1 cellular context compared by ENCODE assay signal in the genomic region with DNA sequence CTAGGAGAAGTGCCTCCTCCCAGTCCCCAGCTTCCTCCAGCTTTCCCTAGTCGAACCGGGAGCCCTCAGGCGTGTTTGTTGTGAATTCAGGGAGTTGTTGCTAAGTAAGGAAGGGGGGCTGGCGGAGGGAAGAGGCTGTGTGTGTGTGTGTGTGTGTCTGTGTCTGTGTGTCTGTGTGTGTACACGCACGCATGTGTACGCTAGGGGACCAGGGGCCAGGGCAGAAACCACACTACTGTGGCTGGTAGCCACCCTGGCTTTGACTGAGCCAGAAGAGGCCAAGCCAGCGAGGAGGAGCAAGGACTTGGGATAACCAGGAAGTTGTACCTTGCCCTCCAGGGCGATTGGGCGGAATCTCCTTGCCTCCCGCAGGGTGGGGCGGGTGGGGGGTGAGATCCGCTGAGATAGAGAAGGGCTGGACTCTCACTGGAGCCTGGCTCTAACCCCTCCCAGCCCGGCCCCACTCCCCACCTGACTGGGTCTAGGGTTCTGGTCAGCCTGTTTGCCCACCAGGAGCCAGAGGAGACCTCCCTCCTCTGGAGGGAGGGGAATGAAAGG.
TF ChIP-seq lines count a peak whose summit lies in the region.

No MANE protein-coding gene starts in this region.

TF ChIP-seq in HepG2, 621 proteins besides CTCF, POLR2A, EP300 and RAD21 (continued from another document and continues in another):
- TF ChIP-seq, protein P1, sequence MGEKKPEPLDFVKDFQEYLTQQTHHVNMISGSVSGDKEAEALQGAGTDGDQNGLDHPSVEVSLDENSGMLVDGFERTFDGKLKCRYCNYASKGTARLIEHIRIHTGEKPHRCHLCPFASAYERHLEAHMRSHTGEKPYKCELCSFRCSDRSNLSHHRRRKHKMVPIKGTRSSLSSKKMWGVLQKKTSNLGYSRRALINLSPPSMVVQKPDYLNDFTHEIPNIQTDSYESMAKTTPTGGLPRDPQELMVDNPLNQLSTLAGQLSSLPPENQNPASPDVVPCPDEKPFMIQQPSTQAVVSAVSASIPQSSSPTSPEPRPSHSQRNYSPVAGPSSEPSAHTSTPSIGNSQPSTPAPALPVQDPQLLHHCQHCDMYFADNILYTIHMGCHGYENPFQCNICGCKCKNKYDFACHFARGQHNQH (CRISPR knock-in tag; IDR thresholded peaks at IDR 0.05): no peak
- TF ChIP-seq ARNT2 (CRISPR knock-in tag; IDR thresholded peaks at IDR 0.05; ENCODE audit: low read depth) (0 out of 2 replicates have a peak, but pooled peaks have one; percentile 8), ZNF367 (CRISPR knock-in tag; IDR thresholded peaks at IDR 0.05; ENCODE audit: borderline replicate concordance) (no peak), AKNA (CRISPR knock-in tag; IDR thresholded peaks at IDR 0.05; ENCODE audit: borderline replicate concordance) (no peak), ZNF350 (CRISPR knock-in tag; IDR thresholded peaks at IDR 0.05; ENCODE audit: borderline replicate concordance, low read depth) (no peak), ZNF251 (CRISPR knock-in tag; IDR thresholded peaks at IDR 0.05) (no peak), NCOR1 (IDR thresholded peaks at IDR 0.05; ENCODE audit: borderline replicate concordance, low read length) (no peak), ZKSCAN5 (CRISPR knock-in tag; IDR thresholded peaks at IDR 0.05) (no peak), ZBTB4 (CRISPR knock-in tag; IDR thresholded peaks at IDR 0.05; ENCODE audit: borderline replicate concordance) (no peak), CENPBD1 (CRISPR knock-in tag; IDR thresholded peaks at IDR 0.05; ENCODE audit: borderline replicate concordance, low read depth) (no peak), ARHGAP35 (CRISPR knock-in tag; IDR thresholded peaks at IDR 0.05; ENCODE audit: borderline replicate concordance) (no peak), ZNF543 (CRISPR knock-in tag; IDR thresholded peaks at IDR 0.05) (no peak), ZNF362 (CRISPR knock-in tag; IDR thresholded peaks at IDR 0.05; ENCODE audit: borderline replicate concordance) (no peak), ZNF576 (CRISPR knock-in tag; IDR thresholded peaks at IDR 0.05) (no peak), PRMT3 (CRISPR knock-in tag; IDR thresholded peaks at IDR 0.05; ENCODE audit: borderline replicate concordance, low read depth) (no peak), ZNF264 (CRISPR knock-in tag; IDR thresholded peaks at IDR 0.05) (0 out of 2 replicates have a peak, but pooled peaks have one; percentile 35), HOXD1 (CRISPR knock-in tag; IDR thresholded peaks at IDR 0.05) (no peak), ZNF780A (CRISPR knock-in tag; IDR thresholded peaks at IDR 0.05) (no peak), ZBTB42 (CRISPR knock-in tag; IDR thresholded peaks at IDR 0.05) (no peak), ZNF33B (CRISPR knock-in tag; IDR thresholded peaks at IDR 0.05) (no peak), ZSCAN20 (CRISPR knock-in tag; IDR thresholded peaks at IDR 0.05; ENCODE audit: borderline replicate concordance) (no peak), ZNF3 (CRISPR knock-in tag; IDR thresholded peaks at IDR 0.05) (no peak), ZC3H13 (CRISPR knock-in tag; IDR thresholded peaks at IDR 0.05) (no peak), ELF1 (CRISPR knock-in tag; IDR thresholded peaks at IDR 0.05) (0 out of 2 replicates have a peak, but pooled peaks have one; percentile 27), HDAC2 (CRISPR knock-in tag; IDR thresholded peaks at IDR 0.05) (no peak; the same call in 1 of the 2 replicates), MXD1 (CRISPR knock-in tag; IDR thresholded peaks at IDR 0.05) (no peak), RARG (CRISPR knock-in tag; IDR thresholded peaks at IDR 0.05; ENCODE audit: low read depth) (no peak), ZFP91 (CRISPR knock-in tag; IDR thresholded peaks at IDR 0.05; ENCODE audit: borderline replicate concordance) (0 out of 2 replicates have a peak, but pooled peaks have one; percentile 31)
- TF ChIP-seq, protein P2, sequence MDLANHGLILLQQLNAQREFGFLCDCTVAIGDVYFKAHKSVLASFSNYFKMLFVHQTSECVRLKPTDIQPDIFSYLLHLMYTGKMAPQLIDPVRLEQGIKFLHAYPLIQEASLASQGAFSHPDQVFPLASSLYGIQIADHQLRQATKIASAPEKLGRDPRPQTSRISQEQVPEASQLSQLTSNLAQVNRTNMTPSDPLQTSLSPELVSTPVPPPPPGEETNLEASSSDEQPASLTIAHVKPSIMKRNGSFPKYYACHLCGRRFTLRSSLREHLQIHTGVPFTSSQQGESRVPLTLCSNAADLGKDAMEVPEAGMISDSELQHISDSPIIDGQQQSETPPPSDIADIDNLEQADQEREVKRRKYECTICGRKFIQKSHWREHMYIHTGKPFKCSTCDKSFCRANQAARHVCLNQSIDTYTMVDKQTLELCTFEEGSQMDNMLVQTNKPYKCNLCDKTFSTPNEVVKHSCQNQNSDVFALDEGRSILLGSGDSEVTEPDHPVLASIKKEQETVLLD (CRISPR knock-in tag; IDR thresholded peaks at IDR 0.05; ENCODE audit: low read depth): no peak
- TF ChIP-seq, protein P3, sequence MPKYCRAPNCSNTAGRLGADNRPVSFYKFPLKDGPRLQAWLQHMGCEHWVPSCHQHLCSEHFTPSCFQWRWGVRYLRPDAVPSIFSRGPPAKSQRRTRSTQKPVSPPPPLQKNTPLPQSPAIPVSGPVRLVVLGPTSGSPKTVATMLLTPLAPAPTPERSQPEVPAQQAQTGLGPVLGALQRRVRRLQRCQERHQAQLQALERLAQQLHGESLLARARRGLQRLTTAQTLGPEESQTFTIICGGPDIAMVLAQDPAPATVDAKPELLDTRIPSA (CRISPR knock-in tag; IDR thresholded peaks at IDR 0.05; ENCODE audit: borderline replicate concordance): no peak
- TF ChIP-seq, protein P4, sequence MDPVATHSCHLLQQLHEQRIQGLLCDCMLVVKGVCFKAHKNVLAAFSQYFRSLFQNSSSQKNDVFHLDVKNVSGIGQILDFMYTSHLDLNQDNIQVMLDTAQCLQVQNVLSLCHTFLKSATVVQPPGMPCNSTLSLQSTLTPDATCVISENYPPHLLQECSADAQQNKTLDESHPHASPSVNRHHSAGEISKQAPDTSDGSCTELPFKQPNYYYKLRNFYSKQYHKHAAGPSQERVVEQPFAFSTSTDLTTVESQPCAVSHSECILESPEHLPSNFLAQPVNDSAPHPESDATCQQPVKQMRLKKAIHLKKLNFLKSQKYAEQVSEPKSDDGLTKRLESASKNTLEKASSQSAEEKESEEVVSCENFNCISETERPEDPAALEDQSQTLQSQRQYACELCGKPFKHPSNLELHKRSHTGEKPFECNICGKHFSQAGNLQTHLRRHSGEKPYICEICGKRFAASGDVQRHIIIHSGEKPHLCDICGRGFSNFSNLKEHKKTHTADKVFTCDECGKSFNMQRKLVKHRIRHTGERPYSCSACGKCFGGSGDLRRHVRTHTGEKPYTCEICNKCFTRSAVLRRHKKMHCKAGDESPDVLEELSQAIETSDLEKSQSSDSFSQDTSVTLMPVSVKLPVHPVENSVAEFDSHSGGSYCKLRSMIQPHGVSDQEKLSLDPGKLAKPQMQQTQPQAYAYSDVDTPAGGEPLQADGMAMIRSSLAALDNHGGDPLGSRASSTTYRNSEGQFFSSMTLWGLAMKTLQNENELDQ (CRISPR knock-in tag; IDR thresholded peaks at IDR 0.05; ENCODE audit: borderline replicate concordance): no peak
- TF ChIP-seq, protein P5, sequence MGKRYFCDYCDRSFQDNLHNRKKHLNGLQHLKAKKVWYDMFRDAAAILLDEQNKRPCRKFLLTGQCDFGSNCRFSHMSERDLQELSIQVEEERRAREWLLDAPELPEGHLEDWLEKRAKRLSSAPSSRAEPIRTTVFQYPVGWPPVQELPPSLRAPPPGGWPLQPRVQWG (CRISPR knock-in tag; IDR thresholded peaks at IDR 0.05; ENCODE audit: borderline replicate concordance, low read depth): no peak
- TF ChIP-seq, protein P6, sequence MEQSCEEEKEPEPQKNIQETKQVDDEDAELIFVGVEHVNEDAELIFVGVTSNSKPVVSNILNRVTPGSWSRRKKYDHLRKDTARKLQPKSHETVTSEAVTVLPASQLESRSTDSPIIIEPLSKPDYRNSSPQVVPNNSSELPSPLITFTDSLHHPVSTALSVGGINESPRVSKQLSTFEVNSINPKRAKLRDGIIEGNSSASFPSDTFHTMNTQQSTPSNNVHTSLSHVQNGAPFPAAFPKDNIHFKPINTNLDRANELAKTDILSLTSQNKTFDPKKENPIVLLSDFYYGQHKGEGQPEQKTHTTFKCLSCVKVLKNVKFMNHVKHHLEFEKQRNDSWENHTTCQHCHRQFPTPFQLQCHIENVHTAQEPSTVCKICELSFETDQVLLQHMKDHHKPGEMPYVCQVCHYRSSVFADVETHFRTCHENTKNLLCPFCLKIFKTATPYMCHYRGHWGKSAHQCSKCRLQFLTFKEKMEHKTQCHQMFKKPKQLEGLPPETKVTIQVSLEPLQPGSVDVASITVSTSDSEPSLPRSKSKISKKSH (CRISPR knock-in tag; IDR thresholded peaks at IDR 0.05; ENCODE audit: borderline replicate concordance): no peak
